In the genomic region with DNA sequence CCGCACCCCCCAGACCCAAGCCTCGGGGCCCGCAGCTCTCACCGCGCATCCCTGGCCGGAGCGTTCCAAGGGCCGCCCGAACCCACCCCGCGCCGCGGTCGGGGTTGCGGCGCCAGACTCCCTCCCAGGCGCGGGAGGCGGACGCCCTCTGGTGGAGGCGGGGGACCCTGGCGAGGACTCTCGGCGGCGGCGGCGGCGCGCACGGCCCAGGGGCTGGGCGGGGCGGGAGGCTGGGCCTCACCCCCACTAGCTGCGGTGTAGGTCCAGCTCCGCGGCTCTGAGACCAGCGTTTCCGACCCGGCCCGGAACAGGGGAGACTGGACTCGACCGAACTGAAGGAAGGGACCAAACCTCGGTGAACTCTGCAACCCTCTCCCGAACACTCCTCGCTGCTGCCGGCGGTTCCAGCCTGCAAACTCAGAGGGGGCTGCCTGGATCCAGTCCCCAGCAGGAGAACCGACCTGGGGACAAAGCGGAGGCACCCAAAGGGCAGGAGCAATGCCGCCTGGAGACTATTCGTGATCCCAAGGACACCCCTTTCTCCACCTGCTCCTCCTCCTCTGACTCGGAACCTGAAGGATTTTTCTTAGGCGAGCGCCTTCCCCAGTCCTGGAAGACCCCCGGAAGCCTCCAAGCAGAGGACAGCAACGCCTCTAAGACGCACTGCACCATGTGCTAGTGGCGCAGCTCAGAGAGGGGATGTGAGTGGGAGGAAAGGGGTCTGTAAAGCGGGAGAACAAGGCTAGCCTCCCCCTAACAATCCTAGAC, we compare ENCODE assay signal across 8 cellular contexts. TPM values are rescaled to one million over a fixed set of nuclear protein-coding genes. Genes with fewer than 3 reads are reported as not detected.
DNase-seq lines count a peak whose midpoint lies in the region; ATAC-seq and TF ChIP-seq lines count a peak whose summit lies in the region.

No MANE protein-coding gene starts in this region.

- H2AFZ ChIP-seq in GM23338 (peak overlapping the region; percentile 94; the same call in 1 of the 2 replicates), SK-N-SH (ENCODE audit: low read depth) (peak overlapping the region; percentile 65; the same call in 1 of the 2 replicates), osteoblast (ENCODE audit: low read length) (peak overlapping the region; percentile 88)

- 0% methylated on average over 9 of the region's 58 CpGs for WGBS in SK-N-SH (ENCODE audit: low lambda C conversion rate)
- 1 to 4% methylated on average over 5 to 53 of the region's 58 CpGs for WGBS in testis, 2 donors

- H3K4me1 ChIP-seq in GM23338 (ENCODE audit: insufficient read depth) (peaks cover 15% of the 10 kb centered on the region), SK-N-SH (ENCODE audit: control insufficient read depth in 1 of 2, insufficient read depth in 2 of 2, low read depth in 1 of 2, low read length in 1 of 2) (peaks cover 10 to 17% of the 10 kb centered on the region in 2 experiments; a peak in 2 of 4 replicates), osteoblast (ENCODE audit: insufficient read depth, low read length) (peaks cover 7% of the 10 kb centered on the region), testis (peaks cover 9% of the 10 kb centered on the region)

- H3F3A ChIP-seq in GM23338 (replicated peaks; ENCODE audit: low read depth) (peaks cover 12% of the 10 kb centered on the region; the same call in 1 of the 2 replicates), SK-N-SH (replicated peaks; ENCODE audit: insufficient read depth) (peaks cover 28% of the 10 kb centered on the region)

- peak overlapping the region; percentile 98 for H3K27ac Mint-ChIP-seq in GM23338
- peak overlapping the region; percentile 99 for H3K27ac Mint-ChIP-seq in activated naive CD4-positive, alpha-beta T cell treated with anti-CD3 and anti-CD28 coated beads, Interleukin-2, amount 50 U/mL, for 24 hours

- TF ChIP-seq POLR2A in testis (IDR thresholded peaks at IDR 0.05) = no peak

- H3K4me3 Mint-ChIP-seq in GM23338 = peak overlapping the region; percentile 94
- H3K4me3 Mint-ChIP-seq in activated naive CD4-positive, alpha-beta T cell treated with anti-CD3 and anti-CD28 coated beads, Interleukin-2, amount 50 U/mL, for 24 hours = peak overlapping the region; percentile 97

- H3K9me3 ChIP-seq in SK-N-SH (no peaks in the 10 kb centered on the region), osteoblast (ENCODE audit: low read depth, low read length) (no peaks in the 10 kb centered on the region), testis (no peaks in the 10 kb centered on the region)

- H3K79me2 ChIP-seq in GM23338 (replicated peaks; ENCODE audit: insufficient read depth) (peaks cover 22% of the 10 kb centered on the region), SK-N-SH (ENCODE audit: insufficient read depth) (peaks cover 26% of the 10 kb centered on the region), osteoblast (ENCODE audit: insufficient read depth, low read length) (peaks cover 22% of the 10 kb centered on the region)

- H3K4me2 ChIP-seq in GM23338 (peak overlapping the region; percentile 100), SK-N-SH (peak overlapping the region; percentile 92), osteoblast (ENCODE audit: insufficient read depth, low read length) (peak overlapping the region; percentile 100)

- H3K4me1 Mint-ChIP-seq in GM23338 = peaks cover 17% of the 10 kb centered on the region
- H3K4me1 Mint-ChIP-seq in activated naive CD4-positive, alpha-beta T cell treated with anti-CD3 and anti-CD28 coated beads, Interleukin-2, amount 50 U/mL, for 24 hours = peaks cover 19% of the 10 kb centered on the region

- CTCF ChIA-PET in SK-N-SH (lab: Yijun Ruan, JAX) = interaction anchor here (0.7 to 8.9 kb wide), 75 partner anchors 8 to 667 kb away, joined by 3 to 118 read pairs (median 5); a partner anchor contains a TSS

- H3K9ac ChIP-seq in SK-N-SH = peak overlapping the region; percentile 100

- H3K4me3 ChIP-seq in GM23338 = peak overlapping the region; percentile 100
- peak overlapping the region; percentile 66 to 100 for H3K4me3 ChIP-seq in SK-N-SH (ENCODE audit: low read depth in 2 of 2, low read length in 1 of 2)
- H3K4me3 ChIP-seq in osteoblast (ENCODE audit: insufficient read depth, low read length) = peak overlapping the region; percentile 78
- H3K4me3 ChIP-seq in testis = peak overlapping the region; percentile 90 to 96

- POLR2A ChIA-PET in SK-N-SH (lab: Yijun Ruan, JAX) = interaction anchor here (0.7 to 3.5 kb wide), 4 partner anchors 15 to 134 kb away, joined by 3 to 23 read pairs (median 8); a partner anchor contains a TSS

- H3K36me3 ChIP-seq in GM23338 (ENCODE audit: insufficient read depth) (peaks cover 23% of the 10 kb centered on the region; the same call in 1 of the 2 replicates), SK-N-SH (replicated peaks in 1 of 2; ENCODE audit: control insufficient read depth in 1 of 2, insufficient read depth in 2 of 2, low read length in 1 of 2) (peaks cover 31 to 36% of the 10 kb centered on the region in 2 experiments), osteoblast (ENCODE audit: insufficient read depth, low read length) (peaks cover 27% of the 10 kb centered on the region), testis (ENCODE audit: low read depth, missing control alignments) (no peaks in the 10 kb centered on the region)

- H3K36me3 Mint-ChIP-seq in GM23338 (ENCODE audit: low read depth) = peaks cover 29% of the 10 kb centered on the region
- peaks cover 6% of the 10 kb centered on the region for H3K36me3 Mint-ChIP-seq in activated naive CD4-positive, alpha-beta T cell treated with anti-CD3 and anti-CD28 coated beads, Interleukin-2, amount 50 U/mL, for 24 hours

- peaks cover 51% of the 10 kb centered on the region for H3K27me3 Mint-ChIP-seq in GM23338 (ENCODE audit: insufficient read depth, low read depth, poor library complexity)
- H3K27me3 Mint-ChIP-seq in activated naive CD4-positive, alpha-beta T cell treated with anti-CD3 and anti-CD28 coated beads, Interleukin-2, amount 50 U/mL, for 24 hours = no peaks in the 10 kb centered on the region

- H4K20me1 ChIP-seq in GM23338 (replicated peaks; ENCODE audit: insufficient read depth) = peaks cover 5% of the 10 kb centered on the region; the same call in 1 of the 2 replicates
- no peaks in the 10 kb centered on the region for H4K20me1 ChIP-seq in SK-N-SH (ENCODE audit: insufficient read depth)
- no peaks in the 10 kb centered on the region for H4K20me1 ChIP-seq in osteoblast (ENCODE audit: insufficient read depth, low read length)

- intact Hi-C loops in testis (cut with DNase I; ENCODE audit: low total_unique reads) = loop anchor here (5.0 kb wide), 2 partner anchors 136 to 261 kb away; a partner anchor contains a TSS

- DNase-seq in ELR (ENCODE audit: low read depth) = peak; percentile 87
- peak; percentile 88 for DNase-seq in GM23338 (ENCODE audit: low spot score)
- peak; percentile 87 for DNase-seq in LoVo (ENCODE audit: low spot score)
- peak; percentile 95 for DNase-seq in SK-N-SH
- DNase-seq in glomerular visceral epithelial cell (ENCODE audit: extremely low spot score) = peak; percentile 87
- peak; percentile 99 for DNase-seq in osteoblast (ENCODE audit: insufficient read length, low spot score, missing footprints)
- peak; percentile 87 for DNase-seq in testis

- H3K27me3 ChIP-seq in GM23338 (ENCODE audit: insufficient read depth) = peaks cover 45% of the 10 kb centered on the region
- no peaks in the 10 kb centered on the region for H3K27me3 ChIP-seq in SK-N-SH (ENCODE audit: insufficient read depth)
- H3K27me3 ChIP-seq in osteoblast (ENCODE audit: insufficient read depth, low read length) = no peaks in the 10 kb centered on the region
- H3K27me3 ChIP-seq in testis = no peaks in the 10 kb centered on the region

- H3K9me2 ChIP-seq in GM23338 (ENCODE audit: insufficient read depth) = no peaks in the 10 kb centered on the region
- H3K9me2 ChIP-seq in SK-N-SH = no peaks in the 10 kb centered on the region

- TF ChIP-seq RAD21 in SK-N-SH (IDR thresholded peaks at IDR 0.05; ENCODE audit: low read length) = peak; percentile 71

- peak; percentile 5 to 67; a peak in 1 of 4 replicates for TF ChIP-seq EP300 in SK-N-SH (IDR thresholded peaks at IDR 0.05; ENCODE audit: borderline replicate concordance in 1 of 2, low read depth in 1 of 2, low read length in 1 of 2)

- TF ChIP-seq CTCF in GM23338 (conservative IDR thresholded peaks at IDR 0.05; ENCODE audit: low read depth in 2 of 2) (peak; percentile 49 to 87), SK-N-SH (IDR thresholded peaks at IDR 0.05) (peak; percentile 63), osteoblast (IDR thresholded peaks at IDR 0.05; ENCODE audit: extremely low read depth, low read depth, low read length) (peak; percentile 45), testis (IDR thresholded peaks at IDR 0.05) (peak; percentile 72 to 83 (median 74))

- peaks cover 7% of the 10 kb centered on the region; the same call in 2 of the 3 replicates for H3K9me3 Mint-ChIP-seq in GM23338
- H3K9me3 Mint-ChIP-seq in activated naive CD4-positive, alpha-beta T cell treated with anti-CD3 and anti-CD28 coated beads, Interleukin-2, amount 50 U/mL, for 24 hours = no peaks in the 10 kb centered on the region

- peak; percentile 87 for ATAC-seq in GM23338

- H3K27ac ChIP-seq in GM23338 (ENCODE audit: low read depth) = 0 out of 2 replicates have a peak overlapping the region, but pooled peaks have one; percentile 82
- peak overlapping the region; percentile 90 to 93 for H3K27ac ChIP-seq in SK-N-SH (ENCODE audit: low read depth in 2 of 2, low read length in 1 of 2)
- H3K27ac ChIP-seq in osteoblast (ENCODE audit: low read depth, low read length) = peak overlapping the region; percentile 79
- H3K27ac ChIP-seq in testis = peak overlapping the region; percentile 57 to 94

RNA-seq across cellular contexts. Expression of a gene that starts 0.9 kb away (rescaled TPM):
- 180 and 195 TPM in 2 replicates for total RNA-seq in GM23338 (2014; rRNA removed; shearing (Covaris generic))
- polyA plus RNA-seq in GM23338 (2016; fragmentation: Nextera tagmentation; extraction: Ambion mirVana) = 357 and 372 TPM in 2 replicates
- polyA plus RNA-seq in SK-N-SH (2012; rRNA removed) = 493 and 565 TPM in 2 replicates
- 608 and 661 TPM in 2 replicates for polyA plus RNA-seq in SK-N-SH (2012; cell fraction: cytosol; rRNA removed)
- 171 and 252 TPM in 2 replicates for polyA plus RNA-seq in SK-N-SH (2012; cell fraction: nucleus; rRNA removed)
- total RNA-seq in osteoblast = 37.4 and 54.6 TPM in 2 replicates
- 100 to 1,000 TPM; 168 to 172 TPM for total RNA-seq in testis
- 233 TPM for polyA plus RNA-seq in testis (ENCODE audit: insufficient read depth, low read depth, low replicate concordance)

RNA-seq across cellular contexts. Expression of a gene that starts 6.1 kb away (rescaled TPM):
- 0.66 and 0.89 TPM in 2 replicates for total RNA-seq in GM23338 (2014; rRNA removed; shearing (Covaris generic))
- polyA plus RNA-seq in GM23338 (2016; fragmentation: Nextera tagmentation; extraction: Ambion mirVana) (0.42 and 0.48 TPM in 2 replicates), SK-N-SH (2012; rRNA removed) (3.9 and 5.0 TPM in 2 replicates), testis (ENCODE audit: insufficient read depth, low read depth, low replicate concordance) (not detected)
- 0.46 and 0.96 TPM in 2 replicates for polyA plus RNA-seq in SK-N-SH (2012; cell fraction: cytosol; rRNA removed)
- polyA plus RNA-seq in SK-N-SH (2012; cell fraction: nucleus; rRNA removed) = 57.9 and 78.4 TPM in 2 replicates
- total RNA-seq in osteoblast (0.59 TPM in 1 of 2 replicates, not detected in the other), testis (10 to 100 TPM in 1 of 2 donors, 1 to 10 TPM in 1; 1.9 to 10.6 TPM)

RNA-seq across cellular contexts. Expression of a gene that starts 6.9 kb away (rescaled TPM):
- 3.3 and 4.9 TPM in 2 replicates for total RNA-seq in GM23338 (2014; rRNA removed; shearing (Covaris generic))
- polyA plus RNA-seq in GM23338 (2016; fragmentation: Nextera tagmentation; extraction: Ambion mirVana) (1.3 and 2.0 TPM in 2 replicates), SK-N-SH (2012; rRNA removed) (7.5 and 8.6 TPM in 2 replicates), testis (ENCODE audit: insufficient read depth, low read depth, low replicate concordance) (39.3 TPM)
- polyA plus RNA-seq in SK-N-SH (2012; cell fraction: cytosol; rRNA removed) = 5.0 and 6.0 TPM in 2 replicates
- 20.0 and 30.2 TPM in 2 replicates for polyA plus RNA-seq in SK-N-SH (2012; cell fraction: nucleus; rRNA removed)
- total RNA-seq in osteoblast (1.5 and 1.8 TPM in 2 replicates), testis (10 to 100 TPM; 33.4 to 34.1 TPM)

RNA-seq across cellular contexts. Expression of a gene that starts 39.4 kb away (rescaled TPM):
- total RNA-seq in GM23338 (2014; rRNA removed; shearing (Covaris generic)) = not detected in 2 replicates
- polyA plus RNA-seq in GM23338 (2016; fragmentation: Nextera tagmentation; extraction: Ambion mirVana) (not detected in 2 replicates), SK-N-SH (2012; rRNA removed) (not detected in 2 replicates), testis (ENCODE audit: insufficient read depth, low read depth, low replicate concordance) (0.42 TPM)
- polyA plus RNA-seq in SK-N-SH (2012; cell fraction: cytosol; rRNA removed) = not detected in 2 replicates
- polyA plus RNA-seq in SK-N-SH (2012; cell fraction: nucleus; rRNA removed) = not detected in 2 replicates
- total RNA-seq in osteoblast (not detected in 2 replicates), testis (1 to 10 TPM in 1 of 2 donors, not detected in 1; 1.3 TPM)

RNA-seq across cellular contexts. Expression of a gene that starts 51.2 kb away (rescaled TPM):
- 1.7 and 4.3 TPM in 2 replicates for total RNA-seq in GM23338 (2014; rRNA removed; shearing (Covaris generic))
- 1.1 and 1.3 TPM in 2 replicates for polyA plus RNA-seq in GM23338 (2016; fragmentation: Nextera tagmentation; extraction: Ambion mirVana)
- polyA plus RNA-seq in SK-N-SH (2012; rRNA removed) = 6.2 and 6.7 TPM in 2 replicates
- polyA plus RNA-seq in SK-N-SH (2012; cell fraction: cytosol; rRNA removed) = 2.8 and 4.4 TPM in 2 replicates
- polyA plus RNA-seq in SK-N-SH (2012; cell fraction: nucleus; rRNA removed) = 15.1 and 17.2 TPM in 2 replicates
- total RNA-seq in osteoblast = 5.1 and 5.6 TPM in 2 replicates
- total RNA-seq in testis = 1 to 10 TPM; 4.5 to 5.2 TPM
- 6.3 TPM for polyA plus RNA-seq in testis (ENCODE audit: insufficient read depth, low read depth, low replicate concordance)

Comparison
In these comparisons a context has a peak if more than half of its experiments do, and no peak if none do; other contexts are left out.
1. Peak in every context shown above with its lines: DNase-seq, ATAC-seq, H3K4me3 ChIP-seq and H3K27ac ChIP-seq.